In the genomic region with DNA sequence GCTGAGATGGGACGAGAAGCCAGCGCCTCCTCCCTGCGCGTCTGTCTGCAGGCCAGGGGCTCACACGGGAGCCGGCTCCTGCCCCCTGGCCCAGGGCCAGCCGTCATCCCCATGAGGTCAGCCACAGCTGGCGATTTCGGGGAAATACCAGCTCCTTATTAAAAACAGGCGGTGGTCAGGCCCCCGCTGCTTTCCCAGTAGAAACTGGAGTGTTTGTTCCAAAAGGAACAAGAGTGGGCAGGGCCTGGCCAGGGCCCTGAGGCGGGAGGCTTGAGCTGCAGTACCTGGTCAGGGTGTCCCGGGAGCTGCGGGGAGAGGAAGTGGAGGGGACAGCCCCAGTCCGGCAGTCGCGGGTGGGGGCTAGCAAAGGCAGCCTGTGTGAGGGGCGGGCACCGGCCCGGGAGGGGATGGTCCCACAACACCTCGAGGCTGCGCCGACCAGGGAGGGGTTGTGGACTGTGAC, we compare ENCODE assay signal across 8 cellular contexts. TPM values are rescaled to one million over a fixed set of nuclear protein-coding genes. Genes with fewer than 3 reads are reported as not detected.
DNase-seq lines count a peak whose midpoint lies in the region; ATAC-seq, FAIRE-seq and TF ChIP-seq lines count a peak whose summit lies in the region.

No MANE protein-coding gene starts in this region.

- POLR2A ChIA-PET in CD4-positive, alpha-beta T cell (lab: Charles Lee), result interaction anchor here (1.0 to 1.4 kb wide), 2 partner anchors 32 to 152 kb away, joined by 3 to 4 read pairs; a partner anchor contains a TSS

- H3K27me3 ChIP-seq in CD4-positive, alpha-beta T cell (ENCODE audit: control insufficient read depth, insufficient read depth, low read length), result no peaks in the 10 kb centered on the region
- no peaks in the 10 kb centered on the region for H3K27me3 ChIP-seq in Karpas-422 (ENCODE audit: low read length)
- no peaks in the 10 kb centered on the region for H3K27me3 ChIP-seq in bronchial epithelial cell (ENCODE audit: control insufficient read depth, insufficient read depth, low read length)

- H3K9me3 Mint-ChIP-seq in CD4-positive, alpha-beta T cell, result peaks cover 10% of the 10 kb centered on the region
- peaks cover 10 to 13% of the 10 kb centered on the region in 2 donors for H3K9me3 Mint-ChIP-seq in stimulated activated naive B cell treated with anti-CD40 and anti-IgM and Interleukin-4, amounts not matched to agents 10 μg/mL and 1 μg/mL and 100 μg/mL, for 72 hours

- peak overlapping the region; percentile 92; the same call in 1 of the 2 replicates for H2AFZ ChIP-seq in Karpas-422 (ENCODE audit: low read length)

- ATAC-seq in CD4-positive, alpha-beta T cell (ENCODE audit: poor library complexity), result no peak
- peak; percentile 56 for ATAC-seq in GM21360 (IDR thresholded peaks at IDR 0.05; ENCODE audit: unreplicated experiment)
- ATAC-seq in stimulated activated naive B cell treated with anti-CD40 and anti-IgM and Interleukin-4, amounts not matched to agents 10 μg/mL and 1 μg/mL and 100 μg/mL, for 72 hours (replicated peaks), result peak; percentile 68 to 75
- ATAC-seq in GM18870 (IDR thresholded peaks at IDR 0.05; ENCODE audit: unreplicated experiment), result no peak

- TF ChIP-seq CTCF in CD4-positive, alpha-beta T cell (IDR thresholded peaks at IDR 0.05), result no peak
- no peak for TF ChIP-seq CTCF in bronchial epithelial cell (IDR thresholded peaks at IDR 0.05; ENCODE audit: insufficient read depth, low read length, severe bottlenecking)

- H3K4me3 ChIP-seq in Karpas-422 (ENCODE audit: low read length) (peak overlapping the region; percentile 66), bronchial epithelial cell (ENCODE audit: low read depth, low read length) (peak overlapping the region; percentile 44)

- no peaks in the 10 kb centered on the region for H4K20me1 ChIP-seq in Karpas-422 (ENCODE audit: insufficient read depth, low read depth, low read length)

- intact Hi-C loops in CD4-positive, alpha-beta T cell (cut with DNase I, micrococcal nuclease), result no loop called here

- H3K9me3 ChIP-seq in CD4-positive, alpha-beta T cell (ENCODE audit: control insufficient read depth, low read length), result peaks cover 13% of the 10 kb centered on the region
- peaks cover 12% of the 10 kb centered on the region for H3K9me3 ChIP-seq in Karpas-422 (ENCODE audit: low read length)

- FAIRE-seq in bronchial epithelial cell (lab: Jason Lieb, UNC), result no peak

- peak overlapping the region; percentile 69 for H3K9ac ChIP-seq in Karpas-422 (ENCODE audit: low read length)

- peaks cover 18% of the 10 kb centered on the region for H3K4me1 ChIP-seq in Karpas-422 (ENCODE audit: low read length)

- H3K36me3 ChIP-seq in Karpas-422 (ENCODE audit: insufficient read depth, low read length) (no peaks in the 10 kb centered on the region), bronchial epithelial cell (ENCODE audit: control insufficient read depth, insufficient read depth, low read length) (no peaks in the 10 kb centered on the region)

- peak overlapping the region; percentile 85 for H3K4me3 Mint-ChIP-seq in CD4-positive, alpha-beta T cell
- H3K4me3 Mint-ChIP-seq in stimulated activated naive B cell treated with anti-CD40 and anti-IgM and Interleukin-4, amounts not matched to agents 10 μg/mL and 1 μg/mL and 100 μg/mL, for 72 hours, result peak overlapping the region; percentile 88 to 92

- CTCF ChIA-PET in CD4-positive, alpha-beta T cell (lab: Charles Lee), result interaction anchor here (1.0 to 1.4 kb wide), 2 partner anchors 23 to 64 kb away, joined by 3 to 4 read pairs; no protein-coding TSS in a partner anchor

- H3K27ac ChIP-seq in CD4-positive, alpha-beta T cell (ENCODE audit: low read depth, low read length), result no peak overlapping the region
- H3K27ac ChIP-seq in Karpas-422 (ENCODE audit: low read length), result no peak overlapping the region

- peaks cover 12% of the 10 kb centered on the region for H3K36me3 Mint-ChIP-seq in CD4-positive, alpha-beta T cell (ENCODE audit: low read depth)
- H3K36me3 Mint-ChIP-seq in stimulated activated naive B cell treated with anti-CD40 and anti-IgM and Interleukin-4, amounts not matched to agents 10 μg/mL and 1 μg/mL and 100 μg/mL, for 72 hours, result peaks cover 4 to 8% of the 10 kb centered on the region in 2 donors

- peaks cover 8% of the 10 kb centered on the region for H3K4me1 Mint-ChIP-seq in CD4-positive, alpha-beta T cell (ENCODE audit: low read depth)
- H3K4me1 Mint-ChIP-seq in stimulated activated naive B cell treated with anti-CD40 and anti-IgM and Interleukin-4, amounts not matched to agents 10 μg/mL and 1 μg/mL and 100 μg/mL, for 72 hours, result peaks cover 9 to 16% of the 10 kb centered on the region in 2 donors

- H3K27me3 Mint-ChIP-seq in CD4-positive, alpha-beta T cell, result no peaks in the 10 kb centered on the region
- H3K27me3 Mint-ChIP-seq in stimulated activated naive B cell treated with anti-CD40 and anti-IgM and Interleukin-4, amounts not matched to agents 10 μg/mL and 1 μg/mL and 100 μg/mL, for 72 hours, result no peaks in the 10 kb centered on the region

- peak overlapping the region; percentile 78 for H3K4me2 ChIP-seq in Karpas-422 (ENCODE audit: low read depth, low read length, poor library complexity, severe bottlenecking)

- H3K9me2 ChIP-seq in Karpas-422 (replicated peaks; ENCODE audit: insufficient read depth, low read length), result no peaks in the 10 kb centered on the region

- no peaks in the 10 kb centered on the region for H3K79me2 ChIP-seq in Karpas-422 (ENCODE audit: low read length)

- no peak overlapping the region for H3K27ac Mint-ChIP-seq in CD4-positive, alpha-beta T cell
- H3K27ac Mint-ChIP-seq in stimulated activated naive B cell treated with anti-CD40 and anti-IgM and Interleukin-4, amounts not matched to agents 10 μg/mL and 1 μg/mL and 100 μg/mL, for 72 hours, result peak overlapping the region; percentile 94

- DNase-seq in CD4-positive, alpha-beta T cell, result no peak
- DNase-seq in Karpas-422, result no peak
- DNase-seq in bronchial epithelial cell (ENCODE audit: low read depth), result no peak
- peak; percentile 4 for DNase-seq in kidney glomerular epithelial cell (lab: John Stamatoyannopoulos, UW)
- no peak for DNase-seq in stimulated activated naive B cell treated with anti-CD40 and anti-IgM and Interleukin-4, amounts not matched to agents 10 μg/mL and 1 μg/mL and 100 μg/mL, for 72 hours
- DNase-seq in GDM1 (lab: John Stamatoyannopoulos, UW), result no peak

RNA-seq across cellular contexts. Expression of a gene that starts 17.8 kb away (rescaled TPM):
- total RNA-seq in CD4-positive, alpha-beta T cell, result not detected
- not detected in 2 replicates for total RNA-seq in Karpas-422 (2014; rRNA removed; shearing (Covaris generic); ENCODE audit: low replicate concordance)
- total RNA-seq in bronchial epithelial cell, result not detected in 2 replicates

RNA-seq across cellular contexts. Expression of a gene that starts 32.1 kb away (rescaled TPM):
- total RNA-seq in CD4-positive, alpha-beta T cell, result not detected
- not detected in 2 replicates for total RNA-seq in Karpas-422 (2014; rRNA removed; shearing (Covaris generic); ENCODE audit: low replicate concordance)
- not detected in 2 replicates for total RNA-seq in bronchial epithelial cell

Comparison
In these comparisons a context has a peak if more than half of its experiments do, and no peak if none do; other contexts are left out.
1. ATAC-seq: peak in GM21360 (single experiment) and stimulated activated naive B cell treated with anti-CD40 and anti-IgM and Interleukin-4, amounts not matched to agents 10 μg/mL and 1 μg/mL and 100 μg/mL, for 72 hours (2 of 2); none in CD4-positive, alpha-beta T cell (single experiment) and GM18870 (single experiment).